Comparison of ENCODE assay signal across 1 cellular context in the genomic region with DNA sequence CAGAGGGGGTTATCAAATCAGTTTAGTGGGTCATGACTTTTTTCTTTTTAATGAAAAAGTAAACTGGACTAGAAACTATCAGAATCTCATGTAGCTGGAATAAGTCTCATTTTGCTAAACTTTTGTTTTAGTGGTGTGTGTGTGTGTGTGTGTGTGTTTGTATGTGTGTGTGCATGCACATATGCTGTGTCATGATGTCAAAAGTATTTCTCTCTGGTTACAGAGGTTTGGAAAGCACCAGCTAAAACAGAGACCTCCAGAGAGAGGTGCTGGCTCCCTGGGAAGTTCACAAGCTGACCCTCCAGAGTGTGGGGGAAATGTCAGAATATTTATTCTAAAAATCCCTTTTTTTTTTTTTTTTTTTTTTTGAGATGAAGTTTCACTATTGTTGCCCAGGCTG.
TF ChIP-seq lines count a peak whose summit lies in the region.

No MANE protein-coding gene starts in this region.

TF ChIP-seq in WTC11, 78 proteins besides CTCF, POLR2A, EP300 and RAD21:
- TF ChIP-seq, protein P1, sequence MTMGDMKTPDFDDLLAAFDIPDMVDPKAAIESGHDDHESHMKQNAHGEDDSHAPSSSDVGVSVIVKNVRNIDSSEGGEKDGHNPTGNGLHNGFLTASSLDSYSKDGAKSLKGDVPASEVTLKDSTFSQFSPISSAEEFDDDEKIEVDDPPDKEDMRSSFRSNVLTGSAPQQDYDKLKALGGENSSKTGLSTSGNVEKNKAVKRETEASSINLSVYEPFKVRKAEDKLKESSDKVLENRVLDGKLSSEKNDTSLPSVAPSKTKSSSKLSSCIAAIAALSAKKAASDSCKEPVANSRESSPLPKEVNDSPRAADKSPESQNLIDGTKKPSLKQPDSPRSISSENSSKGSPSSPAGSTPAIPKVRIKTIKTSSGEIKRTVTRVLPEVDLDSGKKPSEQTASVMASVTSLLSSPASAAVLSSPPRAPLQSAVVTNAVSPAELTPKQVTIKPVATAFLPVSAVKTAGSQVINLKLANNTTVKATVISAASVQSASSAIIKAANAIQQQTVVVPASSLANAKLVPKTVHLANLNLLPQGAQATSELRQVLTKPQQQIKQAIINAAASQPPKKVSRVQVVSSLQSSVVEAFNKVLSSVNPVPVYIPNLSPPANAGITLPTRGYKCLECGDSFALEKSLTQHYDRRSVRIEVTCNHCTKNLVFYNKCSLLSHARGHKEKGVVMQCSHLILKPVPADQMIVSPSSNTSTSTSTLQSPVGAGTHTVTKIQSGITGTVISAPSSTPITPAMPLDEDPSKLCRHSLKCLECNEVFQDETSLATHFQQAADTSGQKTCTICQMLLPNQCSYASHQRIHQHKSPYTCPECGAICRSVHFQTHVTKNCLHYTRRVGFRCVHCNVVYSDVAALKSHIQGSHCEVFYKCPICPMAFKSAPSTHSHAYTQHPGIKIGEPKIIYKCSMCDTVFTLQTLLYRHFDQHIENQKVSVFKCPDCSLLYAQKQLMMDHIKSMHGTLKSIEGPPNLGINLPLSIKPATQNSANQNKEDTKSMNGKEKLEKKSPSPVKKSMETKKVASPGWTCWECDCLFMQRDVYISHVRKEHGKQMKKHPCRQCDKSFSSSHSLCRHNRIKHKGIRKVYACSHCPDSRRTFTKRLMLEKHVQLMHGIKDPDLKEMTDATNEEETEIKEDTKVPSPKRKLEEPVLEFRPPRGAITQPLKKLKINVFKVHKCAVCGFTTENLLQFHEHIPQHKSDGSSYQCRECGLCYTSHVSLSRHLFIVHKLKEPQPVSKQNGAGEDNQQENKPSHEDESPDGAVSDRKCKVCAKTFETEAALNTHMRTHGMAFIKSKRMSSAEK (CRISPR knock-in tag; IDR thresholded peaks at IDR 0.05; ENCODE audit: borderline replicate concordance), result no peak
- TF ChIP-seq SMAD4 (CRISPR knock-in tag; IDR thresholded peaks at IDR 0.05) (no peak), GTF2I (CRISPR knock-in tag; conservative IDR thresholded peaks at IDR 0.05) (no peak), SOX15 (CRISPR knock-in tag; IDR thresholded peaks at IDR 0.05) (no peak), ZNF138 (CRISPR knock-in tag; conservative IDR thresholded peaks at IDR 0.05) (no peak), ZNF317 (CRISPR knock-in tag; IDR thresholded peaks at IDR 0.05; ENCODE audit: borderline replicate concordance, low read depth) (no peak), ZNF416 (CRISPR knock-in tag; IDR thresholded peaks at IDR 0.05) (no peak), JAZF1 (CRISPR knock-in tag; IDR thresholded peaks at IDR 0.05) (no peak), ZNF121 (CRISPR knock-in tag; IDR thresholded peaks at IDR 0.05) (no peak)
- TF ChIP-seq, protein P2, sequence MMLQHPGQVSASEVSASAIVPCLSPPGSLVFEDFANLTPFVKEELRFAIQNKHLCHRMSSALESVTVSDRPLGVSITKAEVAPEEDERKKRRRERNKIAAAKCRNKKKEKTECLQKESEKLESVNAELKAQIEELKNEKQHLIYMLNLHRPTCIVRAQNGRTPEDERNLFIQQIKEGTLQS (CRISPR knock-in tag; conservative IDR thresholded peaks at IDR 0.05), result no peak
- TF ChIP-seq, protein P3, sequence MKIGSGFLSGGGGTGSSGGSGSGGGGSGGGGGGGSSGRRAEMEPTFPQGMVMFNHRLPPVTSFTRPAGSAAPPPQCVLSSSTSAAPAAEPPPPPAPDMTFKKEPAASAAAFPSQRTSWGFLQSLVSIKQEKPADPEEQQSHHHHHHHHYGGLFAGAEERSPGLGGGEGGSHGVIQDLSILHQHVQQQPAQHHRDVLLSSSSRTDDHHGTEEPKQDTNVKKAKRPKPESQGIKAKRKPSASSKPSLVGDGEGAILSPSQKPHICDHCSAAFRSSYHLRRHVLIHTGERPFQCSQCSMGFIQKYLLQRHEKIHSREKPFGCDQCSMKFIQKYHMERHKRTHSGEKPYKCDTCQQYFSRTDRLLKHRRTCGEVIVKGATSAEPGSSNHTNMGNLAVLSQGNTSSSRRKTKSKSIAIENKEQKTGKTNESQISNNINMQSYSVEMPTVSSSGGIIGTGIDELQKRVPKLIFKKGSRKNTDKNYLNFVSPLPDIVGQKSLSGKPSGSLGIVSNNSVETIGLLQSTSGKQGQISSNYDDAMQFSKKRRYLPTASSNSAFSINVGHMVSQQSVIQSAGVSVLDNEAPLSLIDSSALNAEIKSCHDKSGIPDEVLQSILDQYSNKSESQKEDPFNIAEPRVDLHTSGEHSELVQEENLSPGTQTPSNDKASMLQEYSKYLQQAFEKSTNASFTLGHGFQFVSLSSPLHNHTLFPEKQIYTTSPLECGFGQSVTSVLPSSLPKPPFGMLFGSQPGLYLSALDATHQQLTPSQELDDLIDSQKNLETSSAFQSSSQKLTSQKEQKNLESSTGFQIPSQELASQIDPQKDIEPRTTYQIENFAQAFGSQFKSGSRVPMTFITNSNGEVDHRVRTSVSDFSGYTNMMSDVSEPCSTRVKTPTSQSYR (CRISPR knock-in tag; IDR thresholded peaks at IDR 0.05), result no peak
- TF ChIP-seq, protein P4, sequence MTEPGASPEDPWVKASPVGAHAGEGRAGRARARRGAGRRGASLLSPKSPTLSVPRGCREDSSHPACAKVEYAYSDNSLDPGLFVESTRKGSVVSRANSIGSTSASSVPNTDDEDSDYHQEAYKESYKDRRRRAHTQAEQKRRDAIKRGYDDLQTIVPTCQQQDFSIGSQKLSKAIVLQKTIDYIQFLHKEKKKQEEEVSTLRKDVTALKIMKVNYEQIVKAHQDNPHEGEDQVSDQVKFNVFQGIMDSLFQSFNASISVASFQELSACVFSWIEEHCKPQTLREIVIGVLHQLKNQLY (CRISPR knock-in tag; IDR thresholded peaks at IDR 0.05), result no peak
- TF ChIP-seq, protein P5, sequence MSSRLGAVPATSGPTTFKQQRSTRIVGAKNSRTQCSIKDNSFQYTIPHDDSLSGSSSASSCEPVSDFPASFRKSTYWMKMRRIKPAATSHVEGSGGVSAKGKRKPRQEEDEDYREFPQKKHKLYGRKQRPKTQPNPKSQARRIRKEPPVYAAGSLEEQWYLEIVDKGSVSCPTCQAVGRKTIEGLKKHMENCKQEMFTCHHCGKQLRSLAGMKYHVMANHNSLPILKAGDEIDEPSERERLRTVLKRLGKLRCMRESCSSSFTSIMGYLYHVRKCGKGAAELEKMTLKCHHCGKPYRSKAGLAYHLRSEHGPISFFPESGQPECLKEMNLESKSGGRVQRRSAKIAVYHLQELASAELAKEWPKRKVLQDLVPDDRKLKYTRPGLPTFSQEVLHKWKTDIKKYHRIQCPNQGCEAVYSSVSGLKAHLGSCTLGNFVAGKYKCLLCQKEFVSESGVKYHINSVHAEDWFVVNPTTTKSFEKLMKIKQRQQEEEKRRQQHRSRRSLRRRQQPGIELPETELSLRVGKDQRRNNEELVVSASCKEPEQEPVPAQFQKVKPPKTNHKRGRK (CRISPR knock-in tag; IDR thresholded peaks at IDR 0.05; ENCODE audit: borderline replicate concordance), result no peak
- TF ChIP-seq, protein P6, sequence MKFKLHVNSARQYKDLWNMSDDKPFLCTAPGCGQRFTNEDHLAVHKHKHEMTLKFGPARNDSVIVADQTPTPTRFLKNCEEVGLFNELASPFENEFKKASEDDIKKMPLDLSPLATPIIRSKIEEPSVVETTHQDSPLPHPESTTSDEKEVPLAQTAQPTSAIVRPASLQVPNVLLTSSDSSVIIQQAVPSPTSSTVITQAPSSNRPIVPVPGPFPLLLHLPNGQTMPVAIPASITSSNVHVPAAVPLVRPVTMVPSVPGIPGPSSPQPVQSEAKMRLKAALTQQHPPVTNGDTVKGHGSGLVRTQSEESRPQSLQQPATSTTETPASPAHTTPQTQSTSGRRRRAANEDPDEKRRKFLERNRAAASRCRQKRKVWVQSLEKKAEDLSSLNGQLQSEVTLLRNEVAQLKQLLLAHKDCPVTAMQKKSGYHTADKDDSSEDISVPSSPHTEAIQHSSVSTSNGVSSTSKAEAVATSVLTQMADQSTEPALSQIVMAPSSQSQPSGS (CRISPR knock-in tag; IDR thresholded peaks at IDR 0.05; ENCODE audit: borderline replicate concordance, low read depth), result no peak
- TF ChIP-seq, protein P7, sequence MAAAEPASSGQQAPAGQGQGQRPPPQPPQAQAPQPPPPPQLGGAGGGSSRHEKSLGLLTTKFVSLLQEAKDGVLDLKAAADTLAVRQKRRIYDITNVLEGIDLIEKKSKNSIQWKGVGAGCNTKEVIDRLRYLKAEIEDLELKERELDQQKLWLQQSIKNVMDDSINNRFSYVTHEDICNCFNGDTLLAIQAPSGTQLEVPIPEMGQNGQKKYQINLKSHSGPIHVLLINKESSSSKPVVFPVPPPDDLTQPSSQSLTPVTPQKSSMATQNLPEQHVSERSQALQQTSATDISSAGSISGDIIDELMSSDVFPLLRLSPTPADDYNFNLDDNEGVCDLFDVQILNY (CRISPR knock-in tag; IDR thresholded peaks at IDR 0.05), result no peak
